ENCODE assay signal across 1 cellular context in the genomic region with DNA sequence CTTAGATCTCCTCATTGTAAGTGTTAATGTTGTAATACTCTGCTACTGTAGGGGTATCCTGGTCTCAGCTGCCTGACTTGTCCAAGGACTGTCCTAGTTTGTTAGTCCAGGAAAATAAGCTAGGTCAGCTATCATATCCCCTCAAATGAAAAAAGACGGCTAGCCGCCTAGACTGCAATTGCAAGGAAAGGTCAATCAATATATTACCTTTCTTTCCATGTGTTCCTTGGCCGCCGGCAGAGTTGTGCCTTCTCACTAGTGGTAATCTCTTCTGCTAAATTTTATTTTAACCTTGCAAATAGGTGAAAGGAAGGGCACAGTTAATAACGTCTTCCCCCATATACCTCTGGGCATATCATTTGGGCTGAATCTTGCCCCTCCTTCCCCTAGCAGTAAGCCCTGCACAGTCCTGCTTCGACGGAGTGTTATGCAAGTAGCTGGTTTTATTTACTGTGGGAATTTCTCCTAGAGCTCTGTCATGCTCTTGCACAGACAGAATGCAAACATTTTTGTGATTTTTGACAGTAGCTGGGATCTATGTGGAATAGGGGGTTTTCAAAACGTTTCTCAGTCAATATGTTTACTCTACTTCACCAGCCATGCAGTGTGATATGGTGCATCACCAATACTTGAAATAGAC.
TF ChIP-seq lines count a peak whose summit lies in the region.

No MANE protein-coding gene starts in this region.

TF ChIP-seq in IMR-90, 13 proteins besides CTCF, POLR2A, EP300 and RAD21 (continued from another document):
- TF ChIP-seq, protein P1, sequence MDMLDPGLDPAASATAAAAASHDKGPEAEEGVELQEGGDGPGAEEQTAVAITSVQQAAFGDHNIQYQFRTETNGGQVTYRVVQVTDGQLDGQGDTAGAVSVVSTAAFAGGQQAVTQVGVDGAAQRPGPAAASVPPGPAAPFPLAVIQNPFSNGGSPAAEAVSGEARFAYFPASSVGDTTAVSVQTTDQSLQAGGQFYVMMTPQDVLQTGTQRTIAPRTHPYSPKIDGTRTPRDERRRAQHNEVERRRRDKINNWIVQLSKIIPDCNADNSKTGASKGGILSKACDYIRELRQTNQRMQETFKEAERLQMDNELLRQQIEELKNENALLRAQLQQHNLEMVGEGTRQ (IDR thresholded peaks at IDR 0.05; ENCODE audit: low read depth, low read length) = no peak
